23 cellular contexts compared by ENCODE assay signal in genomic region chr1:64878931-64879710, GRCh38.
DNase-seq lines count a peak whose midpoint lies in the region; ATAC-seq, FAIRE-seq and TF ChIP-seq lines count a peak whose summit lies in the region.
"Had no signal": no experiment of that assay in that cellular context is flagged by ENCODE, and none has a peak within 500 bp of the region (broad histone marks: within the 10 kb centered on the region; RNA-seq: fewer than 3 reads in every experiment).

No MANE protein-coding gene starts in this region.

- H3K9me3 Mint-ChIP-seq in effector memory CD8-positive, alpha-beta T cell: no peaks in the 10 kb centered on the region
- no peaks in the 10 kb centered on the region for H3K9me3 Mint-ChIP-seq in CD8-positive, alpha-beta T cell
- H3K9me3 Mint-ChIP-seq: activated naive CD4-positive, alpha-beta T cell treated with anti-CD3 and anti-CD28 coated beads, Interleukin-2, amount 50 U/mL, for 72 hours; activated T-cell treated with anti-CD3 and anti-CD28 coated beads, Interleukin-2, amount 50 U/mL, for 4 hours; naive B cell had no signal

- H3K27me3 ChIP-seq in pancreas (no peaks in the 10 kb centered on the region), small intestine (ENCODE audit: control insufficient read depth in 2 of 2, insufficient read depth in 2 of 2, low read length in 2 of 2) (no peaks in the 10 kb centered on the region)
- H3K27me3 ChIP-seq in CD8-positive, alpha-beta T cell (ENCODE audit: insufficient read depth, low read length): no peaks in the 10 kb centered on the region
- H3K27me3 ChIP-seq: tibial artery had no signal

- WGBS in pancreas, 2 donors: 47 to 51% methylated on average over 12 of the region's 12 CpGs
- 86 to 90% (median 90%) methylated on average over 12 of the region's 12 CpGs for WGBS in small intestine, 3 donors

- H3K27ac ChIP-seq in pancreas (peak overlapping the region in 3 of 4 donors; percentile 2 to 70 (median 60)), small intestine (ENCODE audit: low read depth in 1 of 2, low read length in 1 of 2) (no peak overlapping the region)
- no peak overlapping the region for H3K27ac ChIP-seq in CD8-positive, alpha-beta T cell (ENCODE audit: low read depth, low read length)
- H3K27ac ChIP-seq: tibial artery had no signal

- peaks cover 60 to 83% of the 10 kb centered on the region in 2 donors for H3K4me1 Mint-ChIP-seq in effector memory CD8-positive, alpha-beta T cell (ENCODE audit: low read depth in 2 of 2)
- peaks cover 90% of the 10 kb centered on the region for H3K4me1 Mint-ChIP-seq in CD8-positive, alpha-beta T cell (ENCODE audit: low read depth)

- H3K36me3 ChIP-seq in pancreas (peaks cover 0 to 4% (median 0%) of the 10 kb centered on the region in 3 donors), small intestine (ENCODE audit: control insufficient read depth in 2 of 2, insufficient read depth in 2 of 2, low read length in 2 of 2) (peaks cover 3 to 16% of the 10 kb centered on the region in 2 donors)
- peaks cover 29% of the 10 kb centered on the region for H3K36me3 ChIP-seq in CD8-positive, alpha-beta T cell (ENCODE audit: insufficient read depth, low read length)

- peak; percentile 52 for DNase-seq in Daoy (ENCODE audit: low read depth)
- DNase-seq in M059J (ENCODE audit: low read depth): peak; percentile 27
- no peak for DNase-seq in effector memory CD8-positive, alpha-beta T cell
- no peak for DNase-seq in pancreas
- no peak for DNase-seq in small intestine
- DNase-seq in CD8-positive, alpha-beta T cell: no peak
- DNase-seq in NCI-H524 (lab: John Stamatoyannopoulos, UW): no peak
- DNase-seq: activated CD8-positive, alpha-beta memory T cell treated with anti-CD3 and anti-CD28 coated beads for 24 hours; activated T-cell treated with anti-CD3 and anti-CD28 coated beads, Interleukin-2, amount 50 U/mL, for 4 hours; COR-L47; DMS79 treated with DMSO at 0.1 percent for 48 hours; foreskin fibroblast; mesenchymal stem cell; naive B cell; NCI-H1092 treated with DMSO at 0.1 percent for 48 hours; NCI-H510A treated with DMSO at 0.1 percent for 48 hours; posterior cingulate gyrus; stimulated activated naive CD8-positive, alpha-beta T cell treated with anti-CD3 and anti-CD28 coated beads, Interleukin-15, Interleukin-2, amounts not matched to agents 100 U/mL and 50 U/mL, for 24 hours; T1000; tibial artery had no signal

- no peak for TF ChIP-seq CTCF in pancreas (IDR thresholded peaks at IDR 0.05)
- no peak for TF ChIP-seq CTCF in CD8-positive, alpha-beta T cell (IDR thresholded peaks at IDR 0.05)

- peak overlapping the region in 1 of 2 donors; percentile 65 for H3K27ac Mint-ChIP-seq in effector memory CD8-positive, alpha-beta T cell
- no peak overlapping the region for H3K27ac Mint-ChIP-seq in CD8-positive, alpha-beta T cell
- H3K27ac Mint-ChIP-seq: activated naive CD4-positive, alpha-beta T cell treated with anti-CD3 and anti-CD28 coated beads, Interleukin-2, amount 50 U/mL, for 72 hours had no signal

- no peaks in the 10 kb centered on the region for H3K27me3 Mint-ChIP-seq in effector memory CD8-positive, alpha-beta T cell
- no peaks in the 10 kb centered on the region for H3K27me3 Mint-ChIP-seq in CD8-positive, alpha-beta T cell (ENCODE audit: low read depth)
- H3K27me3 Mint-ChIP-seq: naive B cell had no signal

- H3K36me3 Mint-ChIP-seq in effector memory CD8-positive, alpha-beta T cell (ENCODE audit: insufficient read depth): peaks cover 58% of the 10 kb centered on the region
- peaks cover 78% of the 10 kb centered on the region for H3K36me3 Mint-ChIP-seq in CD8-positive, alpha-beta T cell

- H3K4me3 Mint-ChIP-seq in effector memory CD8-positive, alpha-beta T cell: peak overlapping the region; percentile 35 to 47
- no peak overlapping the region for H3K4me3 Mint-ChIP-seq in CD8-positive, alpha-beta T cell
- H3K4me3 Mint-ChIP-seq: activated T-cell treated with anti-CD3 and anti-CD28 coated beads, Interleukin-2, amount 50 U/mL, for 4 hours; naive B cell had no signal

- H3K4me1 ChIP-seq in pancreas (peaks cover 4 to 36% (median 29%) of the 10 kb centered on the region in 3 donors), small intestine (ENCODE audit: control insufficient read depth in 2 of 2, insufficient read depth in 1 of 2, low read depth in 1 of 2, low read length in 1 of 2) (no peaks in the 10 kb centered on the region)
- H3K4me1 ChIP-seq in CD8-positive, alpha-beta T cell (ENCODE audit: insufficient read depth, low read length): peaks cover 65% of the 10 kb centered on the region
- H3K4me1 ChIP-seq: tibial artery had no signal

- peak; percentile 18 for ATAC-seq in effector memory CD8-positive, alpha-beta T cell (replicated peaks)
- ATAC-seq in pancreas (peak in 3 of 4 donors; percentile 8 to 27 (median 26)), HG03342 (IDR thresholded peaks at IDR 0.05; ENCODE audit: unreplicated experiment) (no peak)
- no peak for ATAC-seq in CD8-positive, alpha-beta T cell
- ATAC-seq: activated naive CD4-positive, alpha-beta T cell treated with anti-CD3 and anti-CD28 coated beads, Interleukin-2, amount 50 U/mL, for 72 hours; activated T-cell treated with anti-CD3 and anti-CD28 coated beads, Interleukin-2, amount 50 U/mL, for 4 hours; stimulated activated naive CD8-positive, alpha-beta T cell treated with anti-CD3 and anti-CD28 coated beads, Interleukin-15, Interleukin-2, amounts not matched to agents 100 U/mL and 50 U/mL, for 24 hours had no signal

- intact Hi-C loops in pancreas (cut with DNase I): no loop called here
- intact Hi-C loops in CD8-positive, alpha-beta T cell (cut with DNase I, micrococcal nuclease): loop anchor here (2.0 to 5.0 kb wide), 4 partner anchors 14 to 188 kb away; no protein-coding TSS in a partner anchor

- CTCF ChIA-PET in CD8-positive, alpha-beta T cell (lab: Charles Lee): interaction anchor here (1.0 to 4.2 kb wide), 3 partner anchors 122 to 196 kb away, joined by 3 to 20 read pairs (median 3); no protein-coding TSS in a partner anchor

- FAIRE-seq in pancreas (lab: Jason Lieb, UNC) (no peak), small intestine (lab: Jason Lieb, UNC) (no peak)
- FAIRE-seq: endometrium had no signal

- POLR2A ChIA-PET in CD8-positive, alpha-beta T cell (lab: Charles Lee): interaction anchor here (1.0 to 3.0 kb wide), 3 partner anchors 19 to 132 kb away, joined by 3 to 37 read pairs (median 5); partner anchors contain the start of gene JAK1

- no peak overlapping the region for H3K4me3 ChIP-seq in pancreas
- H3K4me3 ChIP-seq in small intestine (ENCODE audit: low read depth in 1 of 2, low read length in 2 of 2): no peak overlapping the region
- H3K4me3 ChIP-seq in CD8-positive, alpha-beta T cell (ENCODE audit: low read depth, low read length): no peak overlapping the region
- H3K4me3 ChIP-seq: tibial artery had no signal

- H3K9me3 ChIP-seq in pancreas (peaks cover 0 to 2% (median 0%) of the 10 kb centered on the region in 4 donors), small intestine (ENCODE audit: control insufficient read depth, low read depth) (no peaks in the 10 kb centered on the region)
- H3K9me3 ChIP-seq in CD8-positive, alpha-beta T cell (ENCODE audit: low read length): no peaks in the 10 kb centered on the region
- H3K9me3 ChIP-seq: tibial artery had no signal

Comparison
In these comparisons a context has a peak if more than half of its experiments do, and no peak if none do; other contexts are left out.
1. DNase-seq: peak in Daoy (single experiment) and M059J (single experiment); none in effector memory CD8-positive, alpha-beta T cell (0 of 3), pancreas (0 of 6), small intestine (single experiment), CD8-positive, alpha-beta T cell (0 of 7) and NCI-H524 (0 of 2).
2. ATAC-seq: peak in effector memory CD8-positive, alpha-beta T cell (single experiment) and pancreas (3 of 4); none in HG03342 (single experiment) and CD8-positive, alpha-beta T cell (single experiment).
3. H3K27ac ChIP-seq: peak in pancreas (3 of 4); none in small intestine (0 of 2) and CD8-positive, alpha-beta T cell (single experiment).
4. intact Hi-C loops: an anchor here in CD8-positive, alpha-beta T cell (2.0 to 5.0 kb wide); none called in pancreas.